Comparison of ENCODE assay signal across 8 cellular contexts in the genomic region with DNA sequence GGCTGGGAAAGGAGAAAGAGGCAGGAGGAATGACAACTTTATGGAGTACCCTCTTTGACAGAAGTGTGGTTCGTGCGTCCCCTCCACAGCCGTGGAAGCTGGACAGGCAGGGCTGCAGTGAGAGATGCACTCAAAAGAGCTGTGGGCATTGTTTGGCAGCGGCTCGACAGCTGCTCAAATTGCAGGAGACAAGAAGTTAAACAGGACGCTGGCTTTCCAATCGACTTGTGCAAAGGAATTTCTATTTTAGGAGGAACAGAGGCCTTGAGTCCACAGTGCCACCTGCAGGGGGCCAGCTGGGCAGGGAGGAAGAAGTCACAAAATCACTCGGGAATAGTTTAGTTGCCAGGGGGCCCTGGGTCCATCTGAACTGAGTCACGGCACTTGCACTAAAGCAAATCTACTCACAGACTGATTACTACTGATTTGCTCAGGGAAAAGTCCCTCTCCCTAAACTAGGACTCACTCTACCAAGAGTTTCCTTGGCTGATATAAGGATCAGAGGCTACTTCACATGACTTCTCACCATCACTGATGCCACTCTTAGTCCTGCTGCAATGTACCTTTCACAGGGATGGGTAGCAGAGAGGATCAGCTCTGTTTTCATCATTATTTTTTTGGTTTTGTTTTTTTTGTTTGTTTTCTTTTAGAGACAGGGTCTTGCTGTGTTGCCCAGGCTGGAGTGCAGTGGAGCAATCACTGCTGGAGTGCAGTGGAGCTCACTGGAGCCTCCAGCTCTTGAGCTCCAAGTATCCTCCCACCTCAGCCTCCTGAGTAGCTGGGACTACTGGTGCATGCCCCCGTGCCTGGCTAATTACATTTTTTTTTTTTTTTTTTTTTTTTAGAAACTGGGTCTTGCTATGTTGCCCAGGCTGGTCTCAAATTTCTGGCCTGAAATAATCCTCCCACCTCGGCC.
DNase-seq lines count a peak whose midpoint lies in the region; ATAC-seq and TF ChIP-seq lines count a peak whose summit lies in the region.

No MANE protein-coding gene starts in this region.

- intact Hi-C loops in CD4-positive, alpha-beta T cell (cut with DNase I, micrococcal nuclease): no loop called here

- peaks cover 10% of the 10 kb centered on the region for H3K4me1 Mint-ChIP-seq in nephron progenitor cell
- H3K4me1 Mint-ChIP-seq in CD4-positive, alpha-beta T cell (ENCODE audit: low read depth): no peaks in the 10 kb centered on the region

- no peak overlapping the region for H3K27ac ChIP-seq in epithelial cell of prostate
- no peak overlapping the region for H3K27ac ChIP-seq in CD4-positive, alpha-beta T cell (ENCODE audit: low read depth, low read length)

- no peaks in the 10 kb centered on the region for H3K4me1 ChIP-seq in NT2/D1 (ENCODE audit: insufficient read depth, insufficient read length)

- H3K4me3 Mint-ChIP-seq in nephron progenitor cell: peak overlapping the region; percentile 48
- no peak overlapping the region for H3K4me3 Mint-ChIP-seq in CD4-positive, alpha-beta T cell

- H3K9ac ChIP-seq in NT2/D1 (ENCODE audit: insufficient read length, low read depth): no peak overlapping the region

- H3K27ac Mint-ChIP-seq in nephron progenitor cell: peak overlapping the region; percentile 0
- H3K27ac Mint-ChIP-seq in CD4-positive, alpha-beta T cell: no peak overlapping the region

- POLR2A ChIA-PET in CD4-positive, alpha-beta T cell (lab: Charles Lee): no interaction called here

- peaks cover 13% of the 10 kb centered on the region for H3K27me3 Mint-ChIP-seq in nephron progenitor cell (ENCODE audit: low read depth, poor library complexity)
- H3K27me3 Mint-ChIP-seq in CD4-positive, alpha-beta T cell: peaks cover 15% of the 10 kb centered on the region

- no peak for ATAC-seq in stimulated activated naive CD8-positive, alpha-beta T cell treated with anti-CD3 and anti-CD28 coated beads, Interleukin-15, Interleukin-2, amounts not matched to agents 100 U/mL and 50 U/mL, for 24 hours
- no peak for ATAC-seq in CD4-positive, alpha-beta T cell (ENCODE audit: poor library complexity)
- no peak for ATAC-seq in GM21528 (IDR thresholded peaks at IDR 0.05; ENCODE audit: low FRiP score, unreplicated experiment)

- no peaks in the 10 kb centered on the region for H3K27me3 ChIP-seq in NT2/D1 (ENCODE audit: insufficient read depth, insufficient read length)
- no peaks in the 10 kb centered on the region for H3K27me3 ChIP-seq in CD4-positive, alpha-beta T cell (ENCODE audit: control insufficient read depth, insufficient read depth, low read length)

- peak; percentile 50 for TF ChIP-seq CTCF in nephron progenitor cell (IDR thresholded peaks at IDR 0.05)
- TF ChIP-seq CTCF in CD4-positive, alpha-beta T cell (IDR thresholded peaks at IDR 0.05): no peak

- CTCF ChIA-PET in CD4-positive, alpha-beta T cell (lab: Charles Lee): no interaction called here

- no peaks in the 10 kb centered on the region for H3K36me3 ChIP-seq in NT2/D1 (ENCODE audit: insufficient read depth, insufficient read length, low read length)

- peak; percentile 83 for DNase-seq in ELR (ENCODE audit: low read depth)
- DNase-seq in NT2/D1 (ENCODE audit: low read depth, low spot score): peak; percentile 32
- DNase-seq in epithelial cell of prostate (ENCODE audit: low read depth, low spot score): peak; percentile 46
- DNase-seq in nephron progenitor cell: peak; percentile 43
- no peak for DNase-seq in stimulated activated naive CD8-positive, alpha-beta T cell treated with anti-CD3 and anti-CD28 coated beads, Interleukin-15, Interleukin-2, amounts not matched to agents 100 U/mL and 50 U/mL, for 24 hours
- DNase-seq in T-helper 1 cell: no peak
- DNase-seq in CD4-positive, alpha-beta T cell: no peak

- no peak overlapping the region for H3K4me3 ChIP-seq in NT2/D1 (ENCODE audit: insufficient read length, low read depth)

- H3K36me3 Mint-ChIP-seq in nephron progenitor cell (ENCODE audit: low read depth): no peaks in the 10 kb centered on the region
- no peaks in the 10 kb centered on the region for H3K36me3 Mint-ChIP-seq in CD4-positive, alpha-beta T cell (ENCODE audit: low read depth)

- H3K9me3 Mint-ChIP-seq in nephron progenitor cell: no peaks in the 10 kb centered on the region
- no peaks in the 10 kb centered on the region for H3K9me3 Mint-ChIP-seq in CD4-positive, alpha-beta T cell

- no peaks in the 10 kb centered on the region for H3K9me3 ChIP-seq in NT2/D1 (ENCODE audit: insufficient read depth, low read length)
- no peaks in the 10 kb centered on the region for H3K9me3 ChIP-seq in CD4-positive, alpha-beta T cell (ENCODE audit: control insufficient read depth, low read length)

Comparison
In these comparisons a context has a peak if more than half of its experiments do, and no peak if none do; other contexts are left out.
1. DNase-seq: peak in ELR (single experiment), NT2/D1 (single experiment), epithelial cell of prostate (single experiment) and nephron progenitor cell (single experiment); none in stimulated activated naive CD8-positive, alpha-beta T cell treated with anti-CD3 and anti-CD28 coated beads, Interleukin-15, Interleukin-2, amounts not matched to agents 100 U/mL and 50 U/mL, for 24 hours (single experiment), T-helper 1 cell (0 of 5) and CD4-positive, alpha-beta T cell (0 of 10).